19 cellular contexts compared by ENCODE assay signal in the genomic region with DNA sequence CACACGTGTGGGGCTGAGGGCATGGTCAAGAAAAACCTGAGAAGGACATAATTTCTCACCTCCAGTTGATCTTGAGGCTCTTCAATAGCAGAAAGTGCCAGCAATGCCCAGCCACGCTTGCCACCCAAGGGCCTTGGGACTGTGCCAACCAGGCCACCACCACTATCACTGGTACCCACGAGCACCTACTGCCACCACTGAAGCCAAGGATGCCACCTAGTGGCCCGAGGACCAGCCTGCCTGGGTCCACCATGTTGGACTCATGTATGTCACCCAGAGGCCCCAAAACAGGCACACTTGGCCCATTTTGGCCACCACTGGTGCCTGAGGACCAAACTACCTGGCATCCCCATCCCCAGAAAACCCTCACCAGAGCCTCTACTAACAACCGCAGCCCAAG.
A peak's percentile ranks its signal among the peaks of the same experiment; 100 is the strongest.
DNase-seq lines count a peak whose midpoint lies in the region; ATAC-seq and TF ChIP-seq lines count a peak whose summit lies in the region.
"Had no signal": no experiment of that assay in that cellular context is flagged by ENCODE, and none has a peak within 500 bp of the region (broad histone marks: within the 10 kb centered on the region; RNA-seq: fewer than 3 reads in every experiment).

No MANE protein-coding gene starts in this region.

- no peak overlapping the region for H3K9ac ChIP-seq in PC-3 (ENCODE audit: low read length)
- no peak overlapping the region for H3K9ac ChIP-seq in neural progenitor cell

- H2AFZ ChIP-seq in PC-3 (ENCODE audit: low read length) (no peak overlapping the region), neural progenitor cell (replicated peaks) (no peak overlapping the region)

- H3K27me3 ChIP-seq in PC-3 (ENCODE audit: low read length) (no peaks in the 10 kb centered on the region), neural progenitor cell (no peaks in the 10 kb centered on the region)
- H3K27me3 ChIP-seq: cardiac muscle cell had no signal

- H3K79me2 ChIP-seq in PC-3 (ENCODE audit: low read length), result no peaks in the 10 kb centered on the region
- no peaks in the 10 kb centered on the region for H3K79me2 ChIP-seq in neural progenitor cell (ENCODE audit: low read depth)

- H4K20me1 ChIP-seq in PC-3 (ENCODE audit: low read length) (no peaks in the 10 kb centered on the region), neural progenitor cell (ENCODE audit: low read depth) (no peaks in the 10 kb centered on the region)

- H3K36me3 ChIP-seq in PC-3 (ENCODE audit: low read depth, low read length), result no peaks in the 10 kb centered on the region
- H3K36me3 ChIP-seq in neural progenitor cell, result no peaks in the 10 kb centered on the region
- H3K36me3 ChIP-seq: cardiac muscle cell had no signal

- no peaks in the 10 kb centered on the region for H3K4me1 Mint-ChIP-seq in neural progenitor cell
- H3K4me1 Mint-ChIP-seq: CD4-positive, CD25-positive, alpha-beta regulatory T cell had no signal

- TF ChIP-seq CTCF in PC-3 (conservative IDR thresholded peaks at IDR 0.05; ENCODE audit: low read depth, low read length) (peak; percentile 21; the same call in 1 of the 2 replicates), neural progenitor cell (IDR thresholded peaks at IDR 0.05) (peak; percentile 30)

- no peak overlapping the region for H3K4me3 Mint-ChIP-seq in neural progenitor cell
- H3K4me3 Mint-ChIP-seq: activated T-cell treated with anti-CD3 and anti-CD28 coated beads, Interleukin-2, amount 50 U/mL, for 72 hours; CD4-positive, CD25-positive, alpha-beta regulatory T cell; type B pancreatic cell had no signal

- peak; percentile 13 for DNase-seq in NCI-H82 (lab: John Stamatoyannopoulos, UW)
- no peak for DNase-seq in NCI-H82 treated with DMSO at 0.1 percent for 48 hours (lab: John Stamatoyannopoulos, UW; ENCODE audit: unreplicated experiment)
- DNase-seq in PC-3, result no peak
- DNase-seq in neural progenitor cell (ENCODE audit: low spot score), result no peak
- DNase-seq in SW 1271 (lab: John Stamatoyannopoulos, UW), result no peak
- DNase-seq in stimulated activated naive CD4-positive, alpha-beta T cell treated with Interleukin-2 at 50 U/mL for 16 hours (lab: John Stamatoyannopoulos, UW), result no peak
- DNase-seq: activated T-cell treated with anti-CD3 and anti-CD28 coated beads, Interleukin-2, amount 50 U/mL, for 72 hours; CD4-positive, CD25-positive, alpha-beta regulatory T cell; hippocampal formation; left ventricle myocardium superior; NCI-H2081; NCI-H774; Right ventricle myocardium superior; stimulated activated naive CD4-positive, alpha-beta T cell; T1000 had no signal

- peaks cover 2% of the 10 kb centered on the region for H3K27me3 Mint-ChIP-seq in neural progenitor cell (ENCODE audit: insufficient read depth, low read depth)
- H3K27me3 Mint-ChIP-seq: CD4-positive, CD25-positive, alpha-beta regulatory T cell; type B pancreatic cell had no signal

- H3K36me3 Mint-ChIP-seq in neural progenitor cell, result no peaks in the 10 kb centered on the region
- H3K36me3 Mint-ChIP-seq: CD4-positive, CD25-positive, alpha-beta regulatory T cell; type B pancreatic cell had no signal

- ATAC-seq in HG02885 (IDR thresholded peaks at IDR 0.05; ENCODE audit: poor library complexity, unreplicated experiment) (peak; percentile 90), PC-3 (no peak), HG02759 (IDR thresholded peaks at IDR 0.05; ENCODE audit: unreplicated experiment) (no peak)
- ATAC-seq: activated T-cell treated with anti-CD3 and anti-CD28 coated beads, Interleukin-2, amount 50 U/mL, for 72 hours; left ventricle myocardium superior had no signal

- CTCF ChIA-PET in PC-3 (lab: Charles Lee), result no interaction called here

- BruUV-seq in PC-3 (replicated peaks; lab: Mats Ljungman, UMichigan), result no TSS peak

- H3F3A ChIP-seq in PC-3 (ENCODE audit: low read length, unreplicated experiment) (no peaks in the 10 kb centered on the region), neural progenitor cell (ENCODE audit: low read depth) (no peaks in the 10 kb centered on the region)

- H3K27ac Mint-ChIP-seq in neural progenitor cell, result no peak overlapping the region
- H3K27ac Mint-ChIP-seq: activated T-cell treated with anti-CD3 and anti-CD28 coated beads, Interleukin-2, amount 50 U/mL, for 72 hours; CD4-positive, CD25-positive, alpha-beta regulatory T cell; type B pancreatic cell had no signal

- POLR2A ChIA-PET in PC-3 (lab: Charles Lee; ENCODE audit: unreplicated experiment), result no interaction called here

- peaks cover 3% of the 10 kb centered on the region for H3K9me3 Mint-ChIP-seq in neural progenitor cell
- H3K9me3 Mint-ChIP-seq: type B pancreatic cell had no signal

- H3K27ac ChIP-seq in PC-3 (ENCODE audit: low read length) (no peak overlapping the region), neural progenitor cell (no peak overlapping the region)
- H3K27ac ChIP-seq: cardiac muscle cell had no signal

- H3K4me1 ChIP-seq in PC-3 (ENCODE audit: insufficient read depth, low read length) (peaks cover 4% of the 10 kb centered on the region; the same call in 1 of the 2 replicates), neural progenitor cell (no peaks in the 10 kb centered on the region)

- no peak overlapping the region for H3K4me2 ChIP-seq in PC-3 (ENCODE audit: low read length)
- H3K4me2 ChIP-seq in neural progenitor cell, result no peak overlapping the region

- H3K9me3 ChIP-seq in PC-3 (ENCODE audit: low read length) (no peaks in the 10 kb centered on the region), neural progenitor cell (ENCODE audit: low read depth) (peaks cover 9% of the 10 kb centered on the region)

- intact Hi-C loops in PC-3 (cut with micrococcal nuclease), result no loop called here

- H3K4me3 ChIP-seq in PC-3 (ENCODE audit: low read length) (no peak overlapping the region), neural progenitor cell (no peak overlapping the region)
- H3K4me3 ChIP-seq: cardiac muscle cell had no signal

- H3K9me2 ChIP-seq in PC-3 (replicated peaks; ENCODE audit: low read length), result no peaks in the 10 kb centered on the region
